Comparison of ENCODE assay signal across 1 cellular context in genomic region chr7:26179826-26180497, GRCh38.
TF ChIP-seq lines count a peak whose summit lies in the region.

No MANE protein-coding gene starts in this region.

TF ChIP-seq in A549, 52 proteins besides CTCF, POLR2A, EP300 and RAD21 (continued from another document):
- TF ChIP-seq ATOH8 (CRISPR knock-in tag; IDR thresholded peaks at IDR 0.05; ENCODE audit: low read depth) (no peak), SREBF2 (IDR thresholded peaks at IDR 0.05) (no peak), HDAC2 (IDR thresholded peaks at IDR 0.05) (no peak), CBX2 (IDR thresholded peaks at IDR 0.05; ENCODE audit: borderline replicate concordance, low read depth) (no peak), JUNB (IDR thresholded peaks at IDR 0.05) (no peak), ZFP36 (IDR thresholded peaks at IDR 0.05; ENCODE audit: borderline replicate concordance, partially characterized antibody) (no peak), HEYL (CRISPR knock-in tag; IDR thresholded peaks at IDR 0.05) (no peak), KDM1A (IDR thresholded peaks at IDR 0.05; ENCODE audit: low read depth) (no peak)
